Comparison of ENCODE assay signal across 9 cellular contexts in genomic region chr1:93617670-93618488, GRCh38.
A peak's percentile ranks its signal among the peaks of the same experiment; 100 is the strongest.
DNase-seq lines count a peak whose midpoint lies in the region; ATAC-seq and TF ChIP-seq lines count a peak whose summit lies in the region.
"Had no signal": no experiment of that assay in that cellular context is flagged by ENCODE, and none has a peak within 500 bp of the region (broad histone marks: within the 10 kb centered on the region; RNA-seq: fewer than 3 reads in every experiment).

No MANE protein-coding gene starts in this region.

- no peaks in the 10 kb centered on the region for H3K36me3 Mint-ChIP-seq in progenitor cell of endocrine pancreas (ENCODE audit: insufficient read depth)
- H3K36me3 Mint-ChIP-seq in activated CD4-positive, alpha-beta memory T cell treated with anti-CD3 and anti-CD28 coated beads for 36 hours = no peaks in the 10 kb centered on the region

- no peak for TF ChIP-seq CTCF in esophagus muscularis mucosa (IDR thresholded peaks at IDR 0.05)
- no peak for TF ChIP-seq CTCF in progenitor cell of endocrine pancreas (IDR thresholded peaks at IDR 0.05; ENCODE audit: unreplicated experiment)

- H3K27me3 Mint-ChIP-seq in progenitor cell of endocrine pancreas = no peaks in the 10 kb centered on the region
- peaks cover 8% of the 10 kb centered on the region for H3K27me3 Mint-ChIP-seq in activated CD4-positive, alpha-beta memory T cell treated with anti-CD3 and anti-CD28 coated beads for 36 hours
- H3K27me3 Mint-ChIP-seq: activated T-helper 17 cell treated with anti-CD3 and anti-CD28 coated beads, Interleukin-2, amount 50 U/mL, for 72 hours had no signal

- peak overlapping the region; percentile 22 for H3K4me3 Mint-ChIP-seq in progenitor cell of endocrine pancreas (ENCODE audit: low read depth)
- H3K4me3 Mint-ChIP-seq in activated CD4-positive, alpha-beta memory T cell treated with anti-CD3 and anti-CD28 coated beads for 36 hours = no peak overlapping the region
- H3K4me3 Mint-ChIP-seq: activated T-helper 17 cell treated with anti-CD3 and anti-CD28 coated beads, Interleukin-2, amount 50 U/mL, for 72 hours had no signal

- DNase-seq in Caki2 (ENCODE audit: low read depth) (peak; percentile 85), NT2/D1 (ENCODE audit: low read depth, low spot score) (no peak), esophagus muscularis mucosa (ENCODE audit: extremely low spot score) (no peak), progenitor cell of endocrine pancreas (ENCODE audit: low spot score, unreplicated experiment) (peak; percentile 34), NCI-H82 (lab: John Stamatoyannopoulos, UW) (no peak)
- DNase-seq in stimulated activated CD4-positive, alpha-beta T cell treated with anti-CD3 and anti-CD28 coated beads, Interleukin-4, amount 100 ng/mL, for 4 hours = no peak
- no peak for DNase-seq in activated CD4-positive, alpha-beta memory T cell treated with anti-CD3 and anti-CD28 coated beads for 36 hours

- H3K4me1 Mint-ChIP-seq in progenitor cell of endocrine pancreas (ENCODE audit: low read depth) = peaks cover 61% of the 10 kb centered on the region
- H3K4me1 Mint-ChIP-seq in activated CD4-positive, alpha-beta memory T cell treated with anti-CD3 and anti-CD28 coated beads for 36 hours (ENCODE audit: low read depth) = peaks cover 26% of the 10 kb centered on the region

- CTCF ChIA-PET in activated CD4-positive, alpha-beta memory T cell treated with anti-CD3 and anti-CD28 coated beads for 36 hours (lab: Charles Lee) = interaction anchor here (0.6 to 3.8 kb wide), 7 partner anchors 10 to 1593 kb away, joined by 3 to 32 read pairs (median 10); no protein-coding TSS in a partner anchor

- no peaks in the 10 kb centered on the region for H3K9me3 Mint-ChIP-seq in progenitor cell of endocrine pancreas (ENCODE audit: low read depth)
- no peaks in the 10 kb centered on the region for H3K9me3 Mint-ChIP-seq in activated CD4-positive, alpha-beta memory T cell treated with anti-CD3 and anti-CD28 coated beads for 36 hours
- H3K9me3 Mint-ChIP-seq: activated T-helper 17 cell treated with anti-CD3 and anti-CD28 coated beads, Interleukin-2, amount 50 U/mL, for 72 hours had no signal

- intact Hi-C loops in esophagus muscularis mucosa (cut with DNase I) = no loop called here
- intact Hi-C loops in activated CD4-positive, alpha-beta memory T cell treated with anti-CD3 and anti-CD28 coated beads for 36 hours (cut with micrococcal nuclease) = loop anchor here (2.0 kb wide), 3 partner anchors 91 to 269 kb away; no protein-coding TSS in a partner anchor

- H3K27me3 ChIP-seq in NT2/D1 (ENCODE audit: insufficient read depth, insufficient read length) = no peaks in the 10 kb centered on the region
- no peaks in the 10 kb centered on the region for H3K27me3 ChIP-seq in esophagus muscularis mucosa

- in situ Hi-C loops in Caki2 (cut with HindIII; ENCODE audit: low pct_unique_long_range_greater_than_20kb, low sequenced_read_pairs) = no loop called here

- H3K36me3 ChIP-seq in NT2/D1 (ENCODE audit: insufficient read depth, insufficient read length, low read length) (peaks cover 19% of the 10 kb centered on the region), esophagus muscularis mucosa (no peaks in the 10 kb centered on the region)

- H3K4me3 ChIP-seq in NT2/D1 (ENCODE audit: insufficient read length, low read depth) (no peak overlapping the region), esophagus muscularis mucosa (no peak overlapping the region)

- POLR2A ChIA-PET in activated CD4-positive, alpha-beta memory T cell treated with anti-CD3 and anti-CD28 coated beads for 36 hours (lab: Charles Lee) = interaction anchor here (0.9 kb wide), 1 partner anchor 10 kb away, joined by 4 read pairs; no protein-coding TSS in a partner anchor

- TF ChIP-seq EP300 in esophagus muscularis mucosa (IDR thresholded peaks at IDR 0.05) = no peak

- H3K9me3 ChIP-seq in NT2/D1 (ENCODE audit: insufficient read depth, low read length) (no peaks in the 10 kb centered on the region), esophagus muscularis mucosa (no peaks in the 10 kb centered on the region)

- TF ChIP-seq POLR2A in esophagus muscularis mucosa (IDR thresholded peaks at IDR 0.05; ENCODE audit: low read depth) = no peak

- H3K4me1 ChIP-seq in NT2/D1 (ENCODE audit: insufficient read depth, insufficient read length) = peaks cover 38% of the 10 kb centered on the region
- peaks cover 57 to 68% (median 58%) of the 10 kb centered on the region in 4 donors for H3K4me1 ChIP-seq in esophagus muscularis mucosa

- H3K27ac Mint-ChIP-seq in progenitor cell of endocrine pancreas = peak overlapping the region; percentile 89
- H3K27ac Mint-ChIP-seq in activated CD4-positive, alpha-beta memory T cell treated with anti-CD3 and anti-CD28 coated beads for 36 hours = no peak overlapping the region
- H3K27ac Mint-ChIP-seq: activated T-helper 17 cell treated with anti-CD3 and anti-CD28 coated beads, Interleukin-2, amount 50 U/mL, for 72 hours had no signal

- ATAC-seq in GM21825 (IDR thresholded peaks at IDR 0.05; ENCODE audit: unreplicated experiment) = no peak
- ATAC-seq: activated T-helper 17 cell treated with anti-CD3 and anti-CD28 coated beads, Interleukin-2, amount 50 U/mL, for 72 hours had no signal

- peak overlapping the region; percentile 22 for H3K9ac ChIP-seq in NT2/D1 (ENCODE audit: insufficient read length, low read depth)

- 91% methylated on average over 6 of the region's 10 CpGs for WGBS in esophagus muscularis mucosa

- peak overlapping the region; percentile 51 to 71 (median 66) for H3K27ac ChIP-seq in esophagus muscularis mucosa (replicated peaks in 1 of 4)

Comparison
In these comparisons a context has a peak if more than half of its experiments do, and no peak if none do; other contexts are left out.
1. DNase-seq: peak in Caki2 (single experiment) and progenitor cell of endocrine pancreas (single experiment); none in NT2/D1 (single experiment), esophagus muscularis mucosa (single experiment), stimulated activated CD4-positive, alpha-beta T cell treated with anti-CD3 and anti-CD28 coated beads, Interleukin-4, amount 100 ng/mL, for 4 hours (0 of 2), activated CD4-positive, alpha-beta memory T cell treated with anti-CD3 and anti-CD28 coated beads for 36 hours (single experiment) and NCI-H82 (single experiment).